8 cellular contexts compared by ENCODE assay signal in the genomic region with DNA sequence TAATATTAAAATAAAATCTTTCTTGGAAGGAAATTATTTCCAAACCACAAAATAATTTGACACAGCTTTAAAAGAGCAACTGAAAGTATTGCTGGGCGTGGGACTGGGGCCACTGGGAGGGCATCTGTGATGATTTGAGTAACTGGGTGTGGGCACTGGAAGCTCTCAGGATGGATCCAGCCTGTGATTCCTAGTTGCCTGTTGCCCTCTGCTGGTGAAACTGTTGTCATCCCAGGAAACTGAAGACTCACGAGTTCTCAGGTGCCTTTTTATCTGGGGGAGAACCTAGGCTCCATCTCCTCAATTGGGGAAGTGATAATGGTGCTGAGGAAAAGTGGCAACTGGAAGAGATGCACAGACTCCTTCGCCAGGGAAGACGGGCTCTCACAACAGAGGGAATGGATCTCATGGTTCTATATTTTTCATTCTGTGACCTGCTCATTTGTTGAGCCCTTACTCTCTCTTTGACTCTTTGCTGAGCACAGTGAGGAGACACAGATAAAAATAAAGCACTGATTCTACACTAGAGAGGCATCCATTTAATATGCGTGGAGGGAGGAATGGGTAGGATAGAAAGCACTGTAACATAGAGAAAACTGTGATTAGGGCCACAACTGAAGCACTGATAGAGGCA.
DNase-seq lines count a peak whose midpoint lies in the region; ATAC-seq and TF ChIP-seq lines count a peak whose summit lies in the region.

No MANE protein-coding gene starts in this region.

- no peaks in the 10 kb centered on the region for H3F3A ChIP-seq in DOHH2 (ENCODE audit: control insufficient read depth, insufficient read depth)

- H3K36me3 ChIP-seq in DOHH2 (ENCODE audit: control insufficient read depth, low read length) (no peaks in the 10 kb centered on the region), Panc1 (ENCODE audit: control insufficient read depth, insufficient read depth, low read length) (no peaks in the 10 kb centered on the region), thoracic aorta (no peaks in the 10 kb centered on the region)

- DNase-seq in KBM-7 (peak; percentile 38), Panc1 (ENCODE audit: low read depth, low spot score) (peak; percentile 18), dedifferentiated amniotic fluid mesenchymal stem cell (ENCODE audit: extremely low spot score) (peak; percentile 89), lower leg skin (ENCODE audit: low spot score in 2 of 2) (peak; percentile 63 to 88), thoracic aorta (ENCODE audit: low spot score) (no peak)

- H4K20me1 ChIP-seq in DOHH2 (ENCODE audit: control insufficient read depth, insufficient read depth, low read depth, low read length), result no peaks in the 10 kb centered on the region

- TF ChIP-seq POLR2A in lower leg skin (IDR thresholded peaks at IDR 0.05), result no peak

- no peak overlapping the region for H3K4me3 ChIP-seq in DOHH2 (ENCODE audit: low read length)
- H3K4me3 ChIP-seq in Panc1 (ENCODE audit: low read depth in 2 of 2, low read length in 2 of 2), result no peak overlapping the region
- H3K4me3 ChIP-seq in lower leg skin (ENCODE audit: low read depth, poor library complexity, severe bottlenecking), result no peak overlapping the region
- H3K4me3 ChIP-seq in thoracic aorta, result no peak overlapping the region

- H3K27ac ChIP-seq in DOHH2 (ENCODE audit: low read depth, low read length), result no peak overlapping the region
- H3K27ac ChIP-seq in Panc1 (ENCODE audit: low read length), result no peak overlapping the region
- no peak overlapping the region for H3K27ac ChIP-seq in thoracic aorta

- peak; percentile 52 for TF ChIP-seq CTCF in DOHH2 (IDR thresholded peaks at IDR 0.05; ENCODE audit: low read depth, low read length, poor library complexity, severe bottlenecking)
- TF ChIP-seq CTCF in Panc1 (IDR thresholded peaks at IDR 0.05), result peak; percentile 89
- no peak for TF ChIP-seq CTCF in lower leg skin (IDR thresholded peaks at IDR 0.05)
- TF ChIP-seq CTCF in thoracic aorta (IDR thresholded peaks at IDR 0.05), result peak; percentile 46

- H3K4me2 ChIP-seq in DOHH2 (ENCODE audit: low read length), result no peak overlapping the region

- intact Hi-C loops in Panc1 (cut with micrococcal nuclease; ENCODE audit: unreplicated experiment), result loop anchor here (5.0 kb wide), 2 partner anchors 276 to 1491 kb away; no protein-coding TSS in a partner anchor
- intact Hi-C loops in lower leg skin (cut with DNase I; ENCODE audit: low total_unique reads), result no loop called here

- peaks cover 12% of the 10 kb centered on the region for H3K27me3 ChIP-seq in DOHH2 (ENCODE audit: control insufficient read depth, low read length)
- no peaks in the 10 kb centered on the region; the same call in 1 of the 2 replicates for H3K27me3 ChIP-seq in Panc1 (ENCODE audit: control insufficient read depth, insufficient read depth, low read length)
- no peaks in the 10 kb centered on the region for H3K27me3 ChIP-seq in thoracic aorta (replicated peaks; ENCODE audit: insufficient read depth)

- H3K79me2 ChIP-seq in DOHH2 (ENCODE audit: control insufficient read depth, low read length), result no peaks in the 10 kb centered on the region

- POLR2A ChIA-PET in Panc1 (lab: Charles Lee), result no interaction called here

- H3K4me1 ChIP-seq in DOHH2 (ENCODE audit: control insufficient read depth, low read length) (no peaks in the 10 kb centered on the region), Panc1 (ENCODE audit: control insufficient read depth, insufficient read depth, low read length) (no peaks in the 10 kb centered on the region), thoracic aorta (ENCODE audit: control insufficient read depth in 1 of 2, low read depth in 2 of 2) (no peaks in the 10 kb centered on the region)

- no peaks in the 10 kb centered on the region for H3K9me2 ChIP-seq in DOHH2 (replicated peaks; ENCODE audit: control insufficient read depth, low read length)

- ATAC-seq in Panc1, result peak; percentile 96
- ATAC-seq in thoracic aorta (ENCODE audit: insufficient number of reproducible peaks, low FRiP score, low read depth), result no peak
- no peak for ATAC-seq in HG02970 (IDR thresholded peaks at IDR 0.05; ENCODE audit: low FRiP score, unreplicated experiment)
- no peak for ATAC-seq in GM18502 (IDR thresholded peaks at IDR 0.05; ENCODE audit: poor library complexity, unreplicated experiment)

- BruUV-seq in Panc1 (replicated peaks; lab: Mats Ljungman, UMichigan), result no TSS peak

- H3K9me3 ChIP-seq in DOHH2 (ENCODE audit: control insufficient read depth, insufficient read depth, low read length), result no peaks in the 10 kb centered on the region
- no peaks in the 10 kb centered on the region for H3K9me3 ChIP-seq in Panc1 (ENCODE audit: control insufficient read depth, insufficient read depth, low read depth, low read length)
- no peaks in the 10 kb centered on the region for H3K9me3 ChIP-seq in thoracic aorta

- in situ Hi-C loops in KBM-7 (cut with MboI; ENCODE audit: low pct_unique_long_range_greater_than_20kb, low sequenced_read_pairs), result no loop called here
- in situ Hi-C loops in Panc1 (cut with HindIII; ENCODE audit: low pct_unique_long_range_greater_than_20kb, low sequenced_read_pairs), result no loop called here

- 41 to 43% methylated on average over 5 of the region's 5 CpGs for WGBS in lower leg skin, 2 donors

- CTCF ChIA-PET in Panc1 (lab: Charles Lee), result no interaction called here

Comparison
In these comparisons a context has a peak if more than half of its experiments do, and no peak if none do; other contexts are left out.
1. CTCF ChIP-seq: peak in DOHH2 (single experiment), Panc1 (single experiment) and thoracic aorta (single experiment); none in lower leg skin (0 of 3).